13 cellular contexts compared by ENCODE assay signal in the genomic region with DNA sequence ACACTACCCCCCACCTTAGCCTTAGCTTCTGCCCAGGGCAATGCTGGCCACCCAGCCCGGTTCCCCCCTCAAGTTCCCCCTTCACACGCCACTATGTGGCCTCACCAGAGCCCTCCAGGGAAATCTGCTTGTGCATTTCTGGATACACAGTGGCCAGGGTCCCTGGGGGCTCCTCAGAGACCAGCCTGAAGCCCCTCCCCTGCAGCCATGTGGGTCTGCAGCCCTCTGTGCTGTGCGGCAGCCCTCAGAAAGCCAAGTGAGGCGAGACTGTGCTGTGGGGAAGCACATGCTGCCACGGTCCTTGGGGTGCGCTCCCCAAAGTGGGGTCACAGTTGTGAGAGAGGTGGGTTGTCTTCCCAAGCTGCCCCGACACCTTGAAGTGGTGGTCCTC. TPM values are rescaled to one million over a fixed set of nuclear protein-coding genes. Genes with fewer than 3 reads are reported as not detected.
DNase-seq lines count a peak whose midpoint lies in the region; ATAC-seq and TF ChIP-seq lines count a peak whose summit lies in the region.
"Had no signal": no experiment of that assay in that cellular context is flagged by ENCODE, and none has a peak within 500 bp of the region (broad histone marks: within the 10 kb centered on the region; RNA-seq: fewer than 3 reads in every experiment).

No MANE protein-coding gene starts in this region.

- TF ChIP-seq CTCF in CD14-positive monocyte (IDR thresholded peaks at IDR 0.05) (no peak), sigmoid colon (IDR thresholded peaks at IDR 0.05) (no peak)

- H3K4me1 ChIP-seq in sigmoid colon (peaks cover 0 to 44% (median 33%) of the 10 kb centered on the region in 4 donors), GM23248 (ENCODE audit: insufficient read depth) (peaks cover 22% of the 10 kb centered on the region)

- H3K4me1 Mint-ChIP-seq in CD14-positive monocyte: peaks cover 38% of the 10 kb centered on the region
- peaks cover 56% of the 10 kb centered on the region for H3K4me1 Mint-ChIP-seq in dendritic cell treated with granulocyte-macrophage colony-stimulating factor and Interleukin-4, amounts not matched to agents 40 ng/mL and 50 ng/mL, for 4 days (ENCODE audit: low read depth)
- peaks cover 10 to 15% of the 10 kb centered on the region in 2 donors for H3K4me1 Mint-ChIP-seq in effector memory CD8-positive, alpha-beta T cell (ENCODE audit: low read depth in 2 of 2)

- H3K9me3 Mint-ChIP-seq in CD14-positive monocyte: peaks cover 0 to 2% (median 0%) of the 10 kb centered on the region in 7 donors
- H3K9me3 Mint-ChIP-seq in dendritic cell treated with granulocyte-macrophage colony-stimulating factor and Interleukin-4, amounts not matched to agents 40 ng/mL and 50 ng/mL, for 4 days: no peaks in the 10 kb centered on the region
- no peaks in the 10 kb centered on the region for H3K9me3 Mint-ChIP-seq in effector memory CD8-positive, alpha-beta T cell
- H3K9me3 Mint-ChIP-seq: activated naive CD4-positive, alpha-beta T cell treated with anti-CD3 and anti-CD28 coated beads, Interleukin-2, amount 50 U/mL, for 24 hours; immature natural killer cell; naive B cell had no signal

- peak overlapping the region in 3 of 4 donors; percentile 89 to 96 (median 91) for H3K27ac ChIP-seq in sigmoid colon
- no peak overlapping the region for H3K27ac ChIP-seq in GM23248

- no peaks in the 10 kb centered on the region for H3K27me3 ChIP-seq in sigmoid colon
- no peaks in the 10 kb centered on the region for H3K27me3 ChIP-seq in GM23248 (replicated peaks; ENCODE audit: insufficient read depth)

- H3K36me3 Mint-ChIP-seq in CD14-positive monocyte: peaks cover 0 to 9% of the 10 kb centered on the region in 2 donors
- H3K36me3 Mint-ChIP-seq in dendritic cell treated with granulocyte-macrophage colony-stimulating factor and Interleukin-4, amounts not matched to agents 40 ng/mL and 50 ng/mL, for 4 days (ENCODE audit: low read depth): peaks cover 30% of the 10 kb centered on the region
- H3K36me3 Mint-ChIP-seq in effector memory CD8-positive, alpha-beta T cell (ENCODE audit: insufficient read depth): peaks cover 3% of the 10 kb centered on the region
- H3K36me3 Mint-ChIP-seq: activated naive CD4-positive, alpha-beta T cell treated with anti-CD3 and anti-CD28 coated beads, Interleukin-2, amount 50 U/mL, for 24 hours; immature natural killer cell; naive B cell had no signal

- no peak for DNase-seq in CD14-positive monocyte (ENCODE audit: low spot score)
- DNase-seq in sigmoid colon: no peak
- DNase-seq in effector memory CD8-positive, alpha-beta T cell: no peak
- DNase-seq in midbrain (lab: John Stamatoyannopoulos, UW): no peak
- no peak for DNase-seq in GM23248
- DNase-seq: H7, immature natural killer cell, naive B cell, NCI-H446, T1000 had no signal

- H3K27me3 Mint-ChIP-seq in CD14-positive monocyte (ENCODE audit: low read depth in 3 of 3): peaks cover 2 to 3% (median 2%) of the 10 kb centered on the region in 3 donors
- no peaks in the 10 kb centered on the region for H3K27me3 Mint-ChIP-seq in dendritic cell treated with granulocyte-macrophage colony-stimulating factor and Interleukin-4, amounts not matched to agents 40 ng/mL and 50 ng/mL, for 4 days
- peaks cover 13 to 19% of the 10 kb centered on the region in 2 donors for H3K27me3 Mint-ChIP-seq in effector memory CD8-positive, alpha-beta T cell

- WGBS in sigmoid colon, 2 donors: 69 to 87% methylated on average over 7 of the region's 7 CpGs
- 88 to 95% methylated on average over 7 of the region's 7 CpGs for WGBS in GM23248 (ENCODE audit: low coverage in 1 of 2, low lambda C conversion rate in 2 of 2, missing lambda C conversion rate in 2 of 2), 2 experiments

- no peak overlapping the region for H3K4me3 Mint-ChIP-seq in CD14-positive monocyte
- H3K4me3 Mint-ChIP-seq in dendritic cell treated with granulocyte-macrophage colony-stimulating factor and Interleukin-4, amounts not matched to agents 40 ng/mL and 50 ng/mL, for 4 days: no peak overlapping the region
- peak overlapping the region in 1 of 2 donors; percentile 27 for H3K4me3 Mint-ChIP-seq in effector memory CD8-positive, alpha-beta T cell
- H3K4me3 Mint-ChIP-seq: activated naive CD4-positive, alpha-beta T cell treated with anti-CD3 and anti-CD28 coated beads, Interleukin-2, amount 50 U/mL, for 24 hours had no signal

- no peaks in the 10 kb centered on the region for H3K36me3 ChIP-seq in sigmoid colon
- H3K36me3 ChIP-seq in GM23248 (ENCODE audit: low read depth): no peaks in the 10 kb centered on the region

- H3K27ac Mint-ChIP-seq in CD14-positive monocyte: peak overlapping the region in 5 of 7 donors; percentile 65 to 95 (median 86)
- peak overlapping the region; percentile 89 for H3K27ac Mint-ChIP-seq in dendritic cell treated with granulocyte-macrophage colony-stimulating factor and Interleukin-4, amounts not matched to agents 40 ng/mL and 50 ng/mL, for 4 days
- no peak overlapping the region for H3K27ac Mint-ChIP-seq in effector memory CD8-positive, alpha-beta T cell
- H3K27ac Mint-ChIP-seq: activated naive CD4-positive, alpha-beta T cell treated with anti-CD3 and anti-CD28 coated beads, Interleukin-2, amount 50 U/mL, for 24 hours had no signal

- H2AFZ ChIP-seq in GM23248: no peak overlapping the region

- H3K4me3 ChIP-seq in sigmoid colon (no peak overlapping the region), GM23248 (no peak overlapping the region)

- peaks cover 23% of the 10 kb centered on the region for H3K79me2 ChIP-seq in GM23248 (ENCODE audit: insufficient read depth)

- H3K9me2 ChIP-seq in GM23248 (ENCODE audit: insufficient read depth): no peaks in the 10 kb centered on the region

- TF ChIP-seq EP300 in sigmoid colon (IDR thresholded peaks at IDR 0.05): no peak

- H3K9me3 ChIP-seq in sigmoid colon (no peaks in the 10 kb centered on the region), GM23248 (ENCODE audit: low read depth) (no peaks in the 10 kb centered on the region)

- no peak overlapping the region for H3K9ac ChIP-seq in GM23248

- H3K4me2 ChIP-seq in GM23248 (ENCODE audit: unreplicated experiment): no peak overlapping the region

- intact Hi-C loops in CD14-positive monocyte (cut with micrococcal nuclease) (loop anchor here in 1 of 2 donors (2.0 to 10.0 kb wide), 2 partner anchors 17 to 345 kb away; partner anchors contain the start of genes DENND6B and PIM3), sigmoid colon (cut with DNase I) (no loop called here)
- intact Hi-C loops in dendritic cell treated with granulocyte-macrophage colony-stimulating factor and Interleukin-4, amounts not matched to agents 40 ng/mL and 50 ng/mL, for 4 days (cut with micrococcal nuclease): loop anchor here (5.0 kb wide), 2 partner anchors 33 to 37 kb away; partner anchors contain the start of genes MAPK11 and PPP6R2

- ATAC-seq in effector memory CD8-positive, alpha-beta T cell (replicated peaks): no peak
- ATAC-seq: Panc1 had no signal

- H3F3A ChIP-seq in GM23248 (ENCODE audit: insufficient read depth): peaks cover 12% of the 10 kb centered on the region; the same call in 1 of the 2 replicates

- no peak for TF ChIP-seq POLR2A in sigmoid colon (IDR thresholded peaks at IDR 0.05)

- no peaks in the 10 kb centered on the region for H4K20me1 ChIP-seq in GM23248 (ENCODE audit: insufficient read depth)

- in situ Hi-C loops in GM23248 (cut with MboI): no loop called here

RNA-seq across cellular contexts. Expression of gene PLXNB2, which starts 2.1 kb away (rescaled TPM):
- polyA plus RNA-seq in CD14-positive monocyte (10 to 100 TPM; 38.2 to 70.5 TPM), sigmoid colon (100 to 1,000 TPM in 1 of 3 donors, 10 to 100 TPM in 2; 18.6 to 142 (median 35.8) TPM), GM23248 (2016; fragmentation: Nextera tagmentation; extraction: Ambion mirVana) (123 and 136 TPM in 2 replicates)
- total RNA-seq in sigmoid colon: 100 to 1,000 TPM in 1 of 4 donors, 10 to 100 TPM in 3; 60.4 to 150 (median 68.7) TPM
- 136 and 147 TPM in 2 replicates for total RNA-seq in GM23248 (2014; rRNA removed; shearing (Covaris generic))

RNA-seq across cellular contexts. Expression of gene DENND6B, which starts 17.2 kb away (rescaled TPM):
- polyA plus RNA-seq in CD14-positive monocyte (1 to 10 TPM; 1.7 to 2.1 TPM), sigmoid colon (1 to 10 TPM in 2 of 3 donors, under 1 TPM in 1; 0.69 to 4.4 (median 1.2) TPM), GM23248 (2016; fragmentation: Nextera tagmentation; extraction: Ambion mirVana) (6.1 and 6.6 TPM in 2 replicates)
- 1 to 10 TPM; 2.1 to 7.2 (median 2.8) TPM for total RNA-seq in sigmoid colon
- 3.3 and 5.7 TPM in 2 replicates for total RNA-seq in GM23248 (2014; rRNA removed; shearing (Covaris generic))

RNA-seq across cellular contexts. Expression of gene PPP6R2, which starts 33.5 kb away (rescaled TPM):
- polyA plus RNA-seq in CD14-positive monocyte: 10 to 100 TPM in 1 of 2 donors, 1 to 10 TPM in 1; 9.1 to 10.3 TPM
- total RNA-seq in sigmoid colon: 10 to 100 TPM; 29.0 to 64.5 (median 43.9) TPM
- polyA plus RNA-seq in sigmoid colon: 10 to 100 TPM; 15.0 to 57.5 (median 22.4) TPM
- total RNA-seq in GM23248 (2014; rRNA removed; shearing (Covaris generic)): 50.0 and 58.4 TPM in 2 replicates
- polyA plus RNA-seq in GM23248 (2016; fragmentation: Nextera tagmentation; extraction: Ambion mirVana): 22.2 and 22.3 TPM in 2 replicates

RNA-seq across cellular contexts. Expression of gene MAPK11, which starts 39.4 kb away (rescaled TPM):
- polyA plus RNA-seq in CD14-positive monocyte (not detected), sigmoid colon (1 to 10 TPM in 2 of 3 donors, under 1 TPM in 1; 0.23 to 7.3 (median 1.2) TPM), GM23248 (2016; fragmentation: Nextera tagmentation; extraction: Ambion mirVana) (1.0 and 1.2 TPM in 2 replicates)
- 1 to 10 TPM in 3 of 4 donors, under 1 TPM in 1; 0.82 to 6.6 (median 4.5) TPM for total RNA-seq in sigmoid colon
- 9.8 and 12.3 TPM in 2 replicates for total RNA-seq in GM23248 (2014; rRNA removed; shearing (Covaris generic))

RNA-seq across cellular contexts. Expression of gene MAPK12, which starts 48.1 kb away (rescaled TPM):
- polyA plus RNA-seq in CD14-positive monocyte (under 1 TPM; 0.06 to 0.13 TPM), sigmoid colon (1 to 10 TPM in 2 of 3 donors, under 1 TPM in 1; 0.60 to 6.0 (median 2.1) TPM), GM23248 (2016; fragmentation: Nextera tagmentation; extraction: Ambion mirVana) (20.7 and 23.2 TPM in 2 replicates)
- 1 to 10 TPM; 2.5 to 10.0 (median 6.7) TPM for total RNA-seq in sigmoid colon
- total RNA-seq in GM23248 (2014; rRNA removed; shearing (Covaris generic)): 22.8 and 28.7 TPM in 2 replicates

Comparison
In these comparisons a context has a peak if more than half of its experiments do, and no peak if none do; other contexts are left out.
1. H3K27ac Mint-ChIP-seq: peak in CD14-positive monocyte (5 of 7) and dendritic cell treated with granulocyte-macrophage colony-stimulating factor and Interleukin-4, amounts not matched to agents 40 ng/mL and 50 ng/mL, for 4 days (single experiment); none in effector memory CD8-positive, alpha-beta T cell (0 of 2).